ENCODE assay signal across 10 cellular contexts in the genomic region with DNA sequence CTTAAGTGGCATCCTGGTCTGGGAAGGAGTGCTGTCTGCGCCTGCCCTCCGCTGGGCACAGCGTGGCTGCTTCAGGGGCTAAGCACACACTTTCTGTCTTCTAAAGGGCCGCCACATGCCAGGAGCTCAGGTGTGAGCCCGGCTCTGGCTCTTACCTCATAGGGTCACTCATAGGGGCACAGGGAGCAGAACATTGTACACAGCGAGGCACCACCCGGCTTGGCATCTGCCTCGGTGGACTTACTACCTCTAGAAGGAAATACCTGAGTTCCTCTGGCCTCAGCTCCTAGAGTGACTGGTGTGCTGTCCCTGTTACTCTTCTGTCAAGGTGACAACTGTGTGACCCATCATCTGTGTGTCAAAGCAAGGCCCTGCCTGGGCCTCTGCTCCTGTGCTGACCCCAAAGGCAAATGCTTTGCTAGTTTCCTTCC. TPM values are rescaled to one million over a fixed set of nuclear protein-coding genes. Genes with fewer than 3 reads are reported as not detected.
A peak's percentile ranks its signal among the peaks of the same experiment; 100 is the strongest.
DNase-seq lines count a peak whose midpoint lies in the region; ATAC-seq, FAIRE-seq and TF ChIP-seq lines count a peak whose summit lies in the region.
"Had no signal": no experiment of that assay in that cellular context is flagged by ENCODE, and none has a peak within 500 bp of the region (broad histone marks: within the 10 kb centered on the region; RNA-seq: fewer than 3 reads in every experiment).

No MANE protein-coding gene starts in this region.

- no peak overlapping the region for H3K4me3 ChIP-seq in GM12878
- H3K4me3 ChIP-seq in left lung: peak overlapping the region in 1 of 2 donors; percentile 0
- no peak overlapping the region for H3K4me3 ChIP-seq in suprapubic skin
- H3K4me3 ChIP-seq: SJSA1 had no signal

- TF ChIP-seq CTCF in GM12878 (IDR thresholded peaks at IDR 0.05 in 2 of 3, conservative IDR thresholded peaks at IDR 0.05 in 1 of 3; ENCODE audit: control insufficient read depth in 2 of 3, extremely low read depth in 1 of 3, insufficient read depth in 1 of 3, low read depth in 3 of 3, low read length in 3 of 3) (no peak), left lung (IDR thresholded peaks at IDR 0.05) (no peak), suprapubic skin (IDR thresholded peaks at IDR 0.05) (no peak)

- no peaks in the 10 kb centered on the region for H3K27me3 ChIP-seq in GM12878 (replicated peaks in 1 of 2; ENCODE audit: control insufficient read depth in 2 of 2, insufficient read depth in 2 of 2, low read length in 1 of 2)
- H3K27me3 ChIP-seq in left lung: no peaks in the 10 kb centered on the region
- no peaks in the 10 kb centered on the region for H3K27me3 ChIP-seq in suprapubic skin
- H3K27me3 ChIP-seq: SJSA1 had no signal

- CTCF ChIA-PET in GM12878 (lab: Yijun Ruan, JAX): interaction anchor here (1.5 kb wide), 1 partner anchor 74 kb away, joined by 4 read pairs; no protein-coding TSS in a partner anchor

- H2AFZ ChIP-seq in GM12878 (ENCODE audit: control insufficient read depth, low read depth, low read length): no peak overlapping the region

- SMC1A ChIA-PET in GM12878 (lab: Charles Lee; ENCODE audit: uncharacterized antibody, unreplicated experiment): interaction anchor here (1.6 to 2.5 kb wide), 4 partner anchors 10 to 22 kb away, joined by 4 to 7 read pairs (median 6); no protein-coding TSS in a partner anchor

- H3K4me1 ChIP-seq in GM12878 (ENCODE audit: control insufficient read depth, insufficient read depth, low read length) (peaks cover 39% of the 10 kb centered on the region), left lung (peaks cover 36 to 99% of the 10 kb centered on the region in 2 donors), suprapubic skin (peaks cover 96% of the 10 kb centered on the region)

- 91% methylated on average over 8 of the region's 8 CpGs for WGBS in GM12878 (ENCODE audit: insufficient coverage, insufficient replicate concordance, low lambda C conversion rate, missing lambda C conversion rate)
- 91% methylated on average over 8 of the region's 8 CpGs for whole genome bisulfite sequencing in suprapubic skin

- no peak overlapping the region for H3K9ac ChIP-seq in GM12878 (ENCODE audit: control insufficient read depth, insufficient read depth, low read length)

- no TSS peak for BruUV-seq in GM12878 (replicated peaks; lab: Mats Ljungman, UMichigan)

- H3K9me3 ChIP-seq in GM12878 (replicated peaks; ENCODE audit: control insufficient read depth, insufficient read depth, low read length): no peaks in the 10 kb centered on the region
- H3K9me3 ChIP-seq in left lung: no peaks in the 10 kb centered on the region
- H3K9me3 ChIP-seq in suprapubic skin: no peaks in the 10 kb centered on the region
- H3K9me3 ChIP-seq: SJSA1 had no signal

- intact Hi-C loops in GM12878 (cut with micrococcal nuclease; ENCODE audit: unreplicated experiment): no loop called here
- intact Hi-C loops in left lung (cut with DNase I): no loop called here

- peak; percentile 76 for DNase-seq in NCI-H69 (lab: John Stamatoyannopoulos, UW)
- DNase-seq in GM12878 (ENCODE audit: low read depth, low spot score): no peak
- DNase-seq in left lung: peak; percentile 49 to 72
- peak; percentile 61 to 62 for DNase-seq in suprapubic skin (ENCODE audit: low spot score in 2 of 2)
- DNase-seq in DMS79 treated with DMSO at 0.1 percent for 48 hours (lab: John Stamatoyannopoulos, UW): no peak
- no peak for DNase-seq in erythroblast (lab: John Stamatoyannopoulos, UW)
- DNase-seq in NCI-H128 (lab: John Stamatoyannopoulos, UW; ENCODE audit: unreplicated experiment): no peak

- TF ChIP-seq EP300 in GM12878 (IDR thresholded peaks at IDR 0.05; ENCODE audit: borderline replicate concordance in 1 of 2, control insufficient read depth in 1 of 2, low read depth in 2 of 2, low read length in 2 of 2) (no peak), suprapubic skin (IDR thresholded peaks at IDR 0.05) (no peak)

- TF ChIP-seq POLR2A in GM12878 (IDR thresholded peaks at IDR 0.05; ENCODE audit: low read depth, low read length) (no peak; the same call in none of the 2 replicates), suprapubic skin (IDR thresholded peaks at IDR 0.05) (no peak), erythroblast (IDR thresholded peaks at IDR 0.05; ENCODE audit: low read length) (no peak)

- H3K27ac ChIP-seq in GM12878 (ENCODE audit: control insufficient read depth, insufficient read depth) (no peak overlapping the region), left lung (peak overlapping the region; percentile 7 to 58), suprapubic skin (peak overlapping the region; percentile 11)
- H3K27ac ChIP-seq: SJSA1 had no signal

- no peak overlapping the region for H3K4me2 ChIP-seq in GM12878 (ENCODE audit: control insufficient read depth, insufficient read depth)

- peaks cover 70% of the 10 kb centered on the region for H3K79me2 ChIP-seq in GM12878 (ENCODE audit: control insufficient read depth, insufficient read depth, low read length)

- RAD21 ChIA-PET in GM12878 (lab: Charles Lee; ENCODE audit: unreplicated experiment): no interaction called here

- no peak for FAIRE-seq in GM12878 (lab: Jason Lieb, UNC)
- FAIRE-seq: colon had no signal

- H3K36me3 ChIP-seq in GM12878 (ENCODE audit: control insufficient read depth in 2 of 2, insufficient read depth in 2 of 2, low read length in 1 of 2): peaks cover 2 to 17% of the 10 kb centered on the region in 2 experiments
- peaks cover 5 to 80% of the 10 kb centered on the region in 2 donors for H3K36me3 ChIP-seq in left lung
- peaks cover 54% of the 10 kb centered on the region for H3K36me3 ChIP-seq in suprapubic skin

- H4K20me1 ChIP-seq in GM12878 (ENCODE audit: control insufficient read depth, insufficient read depth): no peaks in the 10 kb centered on the region

- no peak for ATAC-seq in GM12878
- ATAC-seq in left lung: peak; percentile 9
- ATAC-seq in GM18868 (IDR thresholded peaks at IDR 0.05; ENCODE audit: unreplicated experiment): no peak

- POLR2A ChIA-PET in GM12878 (lab: Charles Lee): interaction anchor here (0.6 to 1.9 kb wide), 5 partner anchors 12 to 40 kb away, joined by 3 to 7 read pairs (median 5); a partner anchor contains a TSS

- TF ChIP-seq RAD21 in GM12878 (IDR thresholded peaks at IDR 0.05; ENCODE audit: insufficient read depth, low read depth, low read length): no peak

- in situ Hi-C loops in GM12878 (cut with MboI): no loop called here

RNA-seq across cellular contexts. Expression of a gene that starts 13.4 kb away (rescaled TPM):
- 259 and 262 TPM in 2 replicates for total RNA-seq in GM12878 (2013; cell fraction: nucleolus; rRNA removed)
- total RNA-seq in GM12878 (2014; rRNA removed): 13.6 and 14.0 TPM in 2 replicates
- total RNA-seq in GM12878 (2014; rRNA removed; fragmentation: Illumina TruSeq; extraction: Trizol): 40.5 and 44.2 TPM in 2 replicates
- 174 and 225 TPM in 2 replicates for total RNA-seq in GM12878 (2021)
- polyA plus RNA-seq in GM12878 (2011; ENCODE audit: low read depth): 275 TPM
- polyA plus RNA-seq in GM12878 (2011; rRNA removed): 151 and 247 TPM in 2 replicates
- polyA plus RNA-seq in GM12878 (2011; cell fraction: cytosol; rRNA removed): 64.2 and 104 TPM in 2 replicates
- 342 and 617 TPM in 2 replicates for polyA plus RNA-seq in GM12878 (2011; cell fraction: nucleus; rRNA removed)
- polyA plus RNA-seq in GM12878 (2012): 284 and 343 TPM in 2 replicates
- polyA plus RNA-seq in GM12878 (2014; fragmentation: Illumina TruSeq; extraction: Trizol): 167 and 254 TPM in 2 replicates
- polyA plus RNA-seq in GM12878 (2014; fragmentation: Nextera tagmentation; extraction: Ambion mirVana): 10 to 100 TPM; 24.3 to 98.2 TPM
- polyA plus RNA-seq in GM12878 (2014; rRNA removed): 314 and 328 TPM in 2 replicates
- 10 to 100 TPM; 27.7 to 28.3 TPM for polyA plus RNA-seq in GM12878 (2016; fragmentation: Nextera tagmentation; extraction: Ambion mirVana)
- polyA minus RNA-seq in GM12878 (2011; rRNA and poly(A)+ RNA removed): 72.0 and 79.5 TPM in 2 replicates
- polyA minus RNA-seq in GM12878 (2011; cell fraction: cytosol; rRNA and poly(A)+ RNA removed): 13.8 and 14.9 TPM in 2 replicates
- 125 and 169 TPM in 2 replicates for polyA minus RNA-seq in GM12878 (2011; cell fraction: nucleus; rRNA and poly(A)+ RNA removed)
- total RNA-seq in left lung: 1,000 to 10,000 TPM; 1,146 to 1,441 TPM
- 1,000 to 10,000 TPM in 1 of 4 donors, 100 to 1,000 TPM in 3; 336 to 2,041 (median 481) TPM for total RNA-seq in suprapubic skin

RNA-seq across cellular contexts. Expression of a gene that starts 49.6 kb away (rescaled TPM):
- 52.5 and 60.5 TPM in 2 replicates for total RNA-seq in GM12878 (2013; cell fraction: nucleolus; rRNA removed)
- 40.9 and 47.5 TPM in 2 replicates for total RNA-seq in GM12878 (2014; rRNA removed)
- total RNA-seq in GM12878 (2014; rRNA removed; fragmentation: Illumina TruSeq; extraction: Trizol): 12.2 and 14.3 TPM in 2 replicates
- 65.1 and 69.4 TPM in 2 replicates for total RNA-seq in GM12878 (2021)
- 8.2 TPM for polyA plus RNA-seq in GM12878 (2011; ENCODE audit: low read depth)
- 8.0 and 18.4 TPM in 2 replicates for polyA plus RNA-seq in GM12878 (2011; rRNA removed)
- 28.1 and 42.6 TPM in 2 replicates for polyA plus RNA-seq in GM12878 (2011; cell fraction: cytosol; rRNA removed)
- polyA plus RNA-seq in GM12878 (2011; cell fraction: nucleus; rRNA removed): 58.9 and 140 TPM in 2 replicates
- 14.9 and 21.0 TPM in 2 replicates for polyA plus RNA-seq in GM12878 (2012)
- 6.6 and 14.0 TPM in 2 replicates for polyA plus RNA-seq in GM12878 (2014; fragmentation: Illumina TruSeq; extraction: Trizol)
- 1 to 10 TPM; 8.3 TPM for polyA plus RNA-seq in GM12878 (2014; fragmentation: Nextera tagmentation; extraction: Ambion mirVana)
- 53.8 and 55.9 TPM in 2 replicates for polyA plus RNA-seq in GM12878 (2014; rRNA removed)
- polyA plus RNA-seq in GM12878 (2016; fragmentation: Nextera tagmentation; extraction: Ambion mirVana): 10 to 100 TPM; 37.7 to 42.4 TPM
- 26.0 and 32.5 TPM in 2 replicates for polyA minus RNA-seq in GM12878 (2011; rRNA and poly(A)+ RNA removed)
- 21.4 and 21.8 TPM in 2 replicates for polyA minus RNA-seq in GM12878 (2011; cell fraction: cytosol; rRNA and poly(A)+ RNA removed)
- polyA minus RNA-seq in GM12878 (2011; cell fraction: nucleus; rRNA and poly(A)+ RNA removed): 33.6 and 61.0 TPM in 2 replicates
- 10 to 100 TPM; 31.7 to 31.9 TPM for total RNA-seq in left lung
- total RNA-seq in suprapubic skin: 100 to 1,000 TPM in 1 of 4 donors, 10 to 100 TPM in 3; 56.2 to 107 (median 81.5) TPM

RNA-seq across cellular contexts. Expression of a gene that starts 53.5 kb away (rescaled TPM):
- 23.1 and 23.7 TPM in 2 replicates for total RNA-seq in GM12878 (2013; cell fraction: nucleolus; rRNA removed)
- 19.4 and 22.8 TPM in 2 replicates for total RNA-seq in GM12878 (2014; rRNA removed)
- total RNA-seq in GM12878 (2014; rRNA removed; fragmentation: Illumina TruSeq; extraction: Trizol): 10.8 and 13.1 TPM in 2 replicates
- 28.6 and 29.1 TPM in 2 replicates for total RNA-seq in GM12878 (2021)
- 10.7 TPM for polyA plus RNA-seq in GM12878 (2011; ENCODE audit: low read depth)
- polyA plus RNA-seq in GM12878 (2011; rRNA removed): 9.2 and 15.4 TPM in 2 replicates
- 20.7 and 25.7 TPM in 2 replicates for polyA plus RNA-seq in GM12878 (2011; cell fraction: cytosol; rRNA removed)
- polyA plus RNA-seq in GM12878 (2011; cell fraction: nucleus; rRNA removed): 46.7 and 57.3 TPM in 2 replicates
- 17.8 and 25.4 TPM in 2 replicates for polyA plus RNA-seq in GM12878 (2012)
- 15.5 and 17.8 TPM in 2 replicates for polyA plus RNA-seq in GM12878 (2014; fragmentation: Illumina TruSeq; extraction: Trizol)
- polyA plus RNA-seq in GM12878 (2014; fragmentation: Nextera tagmentation; extraction: Ambion mirVana): 1 to 10 TPM; 4.1 to 9.7 TPM
- 33.7 and 35.5 TPM in 2 replicates for polyA plus RNA-seq in GM12878 (2014; rRNA removed)
- polyA plus RNA-seq in GM12878 (2016; fragmentation: Nextera tagmentation; extraction: Ambion mirVana): 10 to 100 TPM; 31.0 to 35.2 TPM
- polyA minus RNA-seq in GM12878 (2011; rRNA and poly(A)+ RNA removed): 3.9 and 9.1 TPM in 2 replicates
- 1.9 and 4.7 TPM in 2 replicates for polyA minus RNA-seq in GM12878 (2011; cell fraction: cytosol; rRNA and poly(A)+ RNA removed)
- polyA minus RNA-seq in GM12878 (2011; cell fraction: nucleus; rRNA and poly(A)+ RNA removed): 6.6 and 8.6 TPM in 2 replicates
- 1 to 10 TPM; 8.4 to 9.8 TPM for total RNA-seq in left lung
- total RNA-seq in suprapubic skin: 1 to 10 TPM; 3.9 to 6.2 (median 4.7) TPM

Comparison
In these comparisons a context has a peak if more than half of its experiments do, and no peak if none do; other contexts are left out.
1. DNase-seq: peak in NCI-H69 (single experiment), left lung (2 of 2) and suprapubic skin (2 of 2); none in GM12878 (single experiment), DMS79 treated with DMSO at 0.1 percent for 48 hours (single experiment), erythroblast (0 of 2) and NCI-H128 (single experiment).